Comparison of ENCODE assay signal across 11 cellular contexts in the genomic region with DNA sequence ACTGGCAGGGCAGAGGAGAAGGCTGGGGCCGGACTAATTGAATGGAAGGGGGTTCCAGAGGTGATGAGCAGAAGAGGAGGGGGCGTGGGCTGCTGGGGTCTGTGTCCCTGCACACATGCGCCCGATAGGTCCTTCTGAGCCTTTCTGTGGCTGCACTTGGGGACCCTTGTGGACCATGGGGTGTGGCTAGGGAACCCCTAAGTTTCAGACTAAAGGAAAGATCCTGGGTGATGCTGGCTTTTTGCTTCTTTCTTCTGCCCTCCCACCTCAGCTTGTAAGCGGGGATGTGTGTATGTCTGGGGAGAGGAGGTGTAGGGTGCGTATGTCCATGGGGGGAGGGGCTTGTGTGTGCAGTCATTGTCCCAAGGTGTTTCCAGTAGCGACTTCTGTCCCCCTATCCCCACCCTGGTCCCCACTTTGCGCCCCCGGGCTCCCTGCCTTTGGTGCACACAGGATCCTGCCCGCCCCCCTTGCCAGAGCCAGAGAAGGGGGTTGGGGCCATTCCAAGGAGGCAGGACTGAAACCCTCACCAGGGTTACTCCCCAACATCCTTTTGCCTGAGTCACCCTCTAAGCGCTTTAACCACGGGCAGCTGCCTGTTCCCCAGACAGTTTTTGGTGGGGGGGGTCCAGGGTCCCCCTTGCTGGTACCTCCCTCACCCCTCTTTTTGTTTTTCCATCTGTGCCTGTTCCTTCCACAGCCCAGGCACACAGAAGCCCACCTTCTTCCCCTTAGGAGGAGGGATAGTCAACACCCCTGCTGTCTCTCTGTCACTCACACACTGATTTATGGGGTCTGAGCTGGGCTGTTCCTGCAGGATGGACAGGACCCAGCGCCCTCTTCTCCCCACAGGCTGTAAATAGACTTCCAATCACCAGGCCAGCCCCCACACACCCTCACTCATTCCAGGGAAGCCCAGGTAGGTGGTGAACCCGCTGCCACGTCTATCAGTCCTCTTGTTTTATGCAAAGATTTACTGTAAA.
DNase-seq lines count a peak whose midpoint lies in the region; ATAC-seq and TF ChIP-seq lines count a peak whose summit lies in the region.
"Had no signal": no experiment of that assay in that cellular context is flagged by ENCODE, and none has a peak within 500 bp of the region (broad histone marks: within the 10 kb centered on the region; RNA-seq: fewer than 3 reads in every experiment).

No MANE protein-coding gene starts in this region.

- H3K36me3 ChIP-seq in PC-9 (ENCODE audit: low read depth) (no peaks in the 10 kb centered on the region), osteoblast (ENCODE audit: insufficient read depth, low read length) (peaks cover 15% of the 10 kb centered on the region)

- H3K27ac ChIP-seq in PC-9 (no peak overlapping the region), osteoblast (ENCODE audit: low read depth, low read length) (peak overlapping the region; percentile 26)

- peaks cover 6% of the 10 kb centered on the region; the same call in 1 of the 2 replicates for H3F3A ChIP-seq in PC-9 (ENCODE audit: insufficient read depth, low read depth)

- H4K20me1 ChIP-seq in PC-9 (ENCODE audit: insufficient read depth) (no peaks in the 10 kb centered on the region), osteoblast (ENCODE audit: insufficient read depth, low read length) (peaks cover 34% of the 10 kb centered on the region)

- DNase-seq in GM03348 (ENCODE audit: low spot score): peak; percentile 83
- no peak for DNase-seq in PC-9
- DNase-seq in fibroblast of the aortic adventitia (ENCODE audit: low read depth): peak; percentile 54
- peak; percentile 97 for DNase-seq in osteoblast (ENCODE audit: insufficient read length, low spot score, missing footprints)
- no peak for DNase-seq in activated T-helper 2 cell treated with anti-CD3 and anti-CD28 coated beads, Interferon-gamma antibody, Interleukin-2, Interleukin-4, amounts not matched to agents 10 μg/mL and 5 μg/mL and 100 μg/mL, durations not matched to agents 14 hours and 24 hours and 36 hours (ENCODE audit: low spot score)
- DNase-seq: anterior cingulate cortex, NCI-H187 had no signal

- H3K27me3 ChIP-seq in PC-9 (ENCODE audit: insufficient read depth, low read depth): no peaks in the 10 kb centered on the region
- H3K27me3 ChIP-seq in osteoblast (ENCODE audit: insufficient read depth, low read length): no peaks in the 10 kb centered on the region

- CTCF ChIA-PET in PC-9 (lab: Charles Lee): no interaction called here

- H3K27ac Mint-ChIP-seq in activated T-helper 2 cell treated with anti-CD3 and anti-CD28 coated beads, Interferon-gamma antibody, Interleukin-2, Interleukin-4, amounts not matched to agents 10 μg/mL and 5 μg/mL and 100 μg/mL, durations not matched to agents 14 hours and 24 hours and 36 hours: no peak overlapping the region

- H3K4me3 Mint-ChIP-seq in activated T-helper 2 cell treated with anti-CD3 and anti-CD28 coated beads, Interferon-gamma antibody, Interleukin-2, Interleukin-4, amounts not matched to agents 10 μg/mL and 5 μg/mL and 100 μg/mL, durations not matched to agents 14 hours and 24 hours and 36 hours (ENCODE audit: low read depth): no peak overlapping the region

- no peaks in the 10 kb centered on the region for H3K9me3 Mint-ChIP-seq in activated T-helper 2 cell treated with anti-CD3 and anti-CD28 coated beads, Interferon-gamma antibody, Interleukin-2, Interleukin-4, amounts not matched to agents 10 μg/mL and 5 μg/mL and 100 μg/mL, durations not matched to agents 14 hours and 24 hours and 36 hours

- intact Hi-C loops in PC-9 (cut with micrococcal nuclease; ENCODE audit: unreplicated experiment): no loop called here
- intact Hi-C loops in activated T-helper 2 cell treated with anti-CD3 and anti-CD28 coated beads, Interferon-gamma antibody, Interleukin-2, Interleukin-4, amounts not matched to agents 10 μg/mL and 5 μg/mL and 100 μg/mL, durations not matched to agents 14 hours and 24 hours and 36 hours (cut with micrococcal nuclease): no loop called here

- BruUV-seq in PC-9 (replicated peaks; lab: Mats Ljungman, UMichigan): TSS peak; percentile 49

- H3K4me2 ChIP-seq in PC-9 (no peak overlapping the region), osteoblast (ENCODE audit: insufficient read depth, low read length) (peak overlapping the region; percentile 36)

- H3K79me2 ChIP-seq in PC-9 (ENCODE audit: low read depth): no peaks in the 10 kb centered on the region
- no peaks in the 10 kb centered on the region for H3K79me2 ChIP-seq in osteoblast (ENCODE audit: insufficient read depth, low read length)

- no peaks in the 10 kb centered on the region for H3K36me3 Mint-ChIP-seq in activated T-helper 2 cell treated with anti-CD3 and anti-CD28 coated beads, Interferon-gamma antibody, Interleukin-2, Interleukin-4, amounts not matched to agents 10 μg/mL and 5 μg/mL and 100 μg/mL, durations not matched to agents 14 hours and 24 hours and 36 hours (ENCODE audit: low read depth)

- H3K9me3 ChIP-seq in PC-9 (ENCODE audit: insufficient read depth, low read depth) (no peaks in the 10 kb centered on the region), osteoblast (ENCODE audit: low read depth, low read length) (no peaks in the 10 kb centered on the region)

- H2AFZ ChIP-seq in PC-9 (no peak overlapping the region), osteoblast (ENCODE audit: low read length) (no peak overlapping the region)

- TF ChIP-seq CTCF in PC-9 (conservative IDR thresholded peaks at IDR 0.05): no peak
- TF ChIP-seq CTCF in fibroblast of the aortic adventitia (IDR thresholded peaks at IDR 0.05; ENCODE audit: insufficient read depth, low read length): no peak
- no peak for TF ChIP-seq CTCF in osteoblast (IDR thresholded peaks at IDR 0.05; ENCODE audit: extremely low read depth, low read depth, low read length)

- peaks cover 41% of the 10 kb centered on the region for H3K27me3 Mint-ChIP-seq in activated T-helper 2 cell treated with anti-CD3 and anti-CD28 coated beads, Interferon-gamma antibody, Interleukin-2, Interleukin-4, amounts not matched to agents 10 μg/mL and 5 μg/mL and 100 μg/mL, durations not matched to agents 14 hours and 24 hours and 36 hours (ENCODE audit: low read depth)

- H3K4me1 Mint-ChIP-seq in activated T-helper 2 cell treated with anti-CD3 and anti-CD28 coated beads, Interferon-gamma antibody, Interleukin-2, Interleukin-4, amounts not matched to agents 10 μg/mL and 5 μg/mL and 100 μg/mL, durations not matched to agents 14 hours and 24 hours and 36 hours (ENCODE audit: low read depth): peaks cover 5% of the 10 kb centered on the region

- ATAC-seq in GM21619 (IDR thresholded peaks at IDR 0.05; ENCODE audit: unreplicated experiment): no peak
- ATAC-seq in HG03432 (IDR thresholded peaks at IDR 0.05; ENCODE audit: unreplicated experiment): no peak
- no peak for ATAC-seq in GM21717 (IDR thresholded peaks at IDR 0.05; ENCODE audit: unreplicated experiment)

- H3K4me1 ChIP-seq in PC-9 (replicated peaks; ENCODE audit: insufficient read depth) (no peaks in the 10 kb centered on the region), osteoblast (ENCODE audit: insufficient read depth, low read length) (peaks cover 25% of the 10 kb centered on the region)

- no peaks in the 10 kb centered on the region for H3K9me2 ChIP-seq in PC-9 (ENCODE audit: insufficient read depth)

- H3K4me3 ChIP-seq in PC-9: no peak overlapping the region
- H3K4me3 ChIP-seq in fibroblast of the aortic adventitia (ENCODE audit: low read depth, low read length): no peak overlapping the region
- H3K4me3 ChIP-seq in osteoblast (ENCODE audit: insufficient read depth, low read length): no peak overlapping the region
- H3K4me3 ChIP-seq: lung had no signal

- POLR2A ChIA-PET in PC-9 (lab: Charles Lee; ENCODE audit: unreplicated experiment): interaction anchor here (0.6 kb wide), 1 partner anchor 59 kb away, joined by 5 read pairs; no protein-coding TSS in a partner anchor

Comparison
In these comparisons a context has a peak if more than half of its experiments do, and no peak if none do; other contexts are left out.
1. DNase-seq: peak in GM03348 (single experiment), fibroblast of the aortic adventitia (single experiment) and osteoblast (single experiment); none in PC-9 (0 of 2) and activated T-helper 2 cell treated with anti-CD3 and anti-CD28 coated beads, Interferon-gamma antibody, Interleukin-2, Interleukin-4, amounts not matched to agents 10 μg/mL and 5 μg/mL and 100 μg/mL, durations not matched to agents 14 hours and 24 hours and 36 hours (single experiment).